In genomic region chr2:127581516-127582490, GRCh38 we compare ENCODE assay signal across 15 cellular contexts. TPM values are rescaled to one million over a fixed set of nuclear protein-coding genes. Genes with fewer than 3 reads are reported as not detected.
DNase-seq lines count a peak whose midpoint lies in the region; ATAC-seq, FAIRE-seq and TF ChIP-seq lines count a peak whose summit lies in the region.
"Had no signal": no experiment of that assay in that cellular context is flagged by ENCODE, and none has a peak within 500 bp of the region (broad histone marks: within the 10 kb centered on the region; RNA-seq: fewer than 3 reads in every experiment).

No MANE protein-coding gene starts in this region.

- TF ChIP-seq CTCF in HepG2 (CRISPR knock-in tag; IDR thresholded peaks at IDR 0.05) (no peak), stomach (IDR thresholded peaks at IDR 0.05) (no peak), uterus (IDR thresholded peaks at IDR 0.05) (no peak)

- no peaks in the 10 kb centered on the region for H3K27me3 Mint-ChIP-seq in activated T-cell treated with anti-CD3 and anti-CD28 coated beads, Interleukin-2, amount 50 U/mL, for 4 hours (ENCODE audit: low read depth)
- H3K27me3 Mint-ChIP-seq in activated CD4-positive, alpha-beta memory T cell treated with anti-CD3 and anti-CD28 coated beads, Interleukin-2, amount 10 ng/mL, durations not matched to agents 7 days and 5 days: peaks cover 41% of the 10 kb centered on the region

- no TSS peak for BruUV-seq in HepG2 (replicated peaks; lab: Mats Ljungman, UMichigan)

- POLR2A ChIA-PET in activated CD4-positive, alpha-beta memory T cell treated with anti-CD3 and anti-CD28 coated beads, Interleukin-2, amount 10 ng/mL, durations not matched to agents 7 days and 5 days (lab: Charles Lee): no interaction called here
- POLR2A ChIA-PET in HepG2 (lab: Yijun Ruan, JAX): interaction anchor here (1.2 kb wide), 1 partner anchor 9 kb away, joined by 4 read pairs; no protein-coding TSS in a partner anchor

- peaks cover 2% of the 10 kb centered on the region for H3K4me1 Mint-ChIP-seq in activated T-cell treated with anti-CD3 and anti-CD28 coated beads, Interleukin-2, amount 50 U/mL, for 4 hours (ENCODE audit: low read depth)
- H3K4me1 Mint-ChIP-seq in activated CD4-positive, alpha-beta memory T cell treated with anti-CD3 and anti-CD28 coated beads, Interleukin-2, amount 10 ng/mL, durations not matched to agents 7 days and 5 days: no peaks in the 10 kb centered on the region

- no peak overlapping the region for H3K27ac Mint-ChIP-seq in activated CD4-positive, alpha-beta memory T cell treated with anti-CD3 and anti-CD28 coated beads, Interleukin-2, amount 10 ng/mL, durations not matched to agents 7 days and 5 days

- H3K9me3 Mint-ChIP-seq in activated T-cell treated with anti-CD3 and anti-CD28 coated beads, Interleukin-2, amount 50 U/mL, for 4 hours: no peaks in the 10 kb centered on the region
- no peaks in the 10 kb centered on the region for H3K9me3 Mint-ChIP-seq in activated CD4-positive, alpha-beta memory T cell treated with anti-CD3 and anti-CD28 coated beads, Interleukin-2, amount 10 ng/mL, durations not matched to agents 7 days and 5 days

- no peaks in the 10 kb centered on the region for H4K20me1 ChIP-seq in HepG2 (ENCODE audit: insufficient read depth, low read length)

- H2AFZ ChIP-seq in HepG2 (ENCODE audit: low read length): no peak overlapping the region
- H2AFZ ChIP-seq: PC-9 had no signal

- TF ChIP-seq RAD21 in HepG2 (CRISPR knock-in tag; IDR thresholded peaks at IDR 0.05): no peak

- H3K9me3 ChIP-seq in HepG2 (ENCODE audit: low read length) (no peaks in the 10 kb centered on the region), stomach (no peaks in the 10 kb centered on the region), uterus (no peaks in the 10 kb centered on the region)

- H3K4me2 ChIP-seq in HepG2 (ENCODE audit: low read depth, low read length): no peak overlapping the region
- H3K4me2 ChIP-seq: KMS-11, PC-9 had no signal

- CTCF ChIA-PET in activated CD4-positive, alpha-beta memory T cell treated with anti-CD3 and anti-CD28 coated beads, Interleukin-2, amount 10 ng/mL, durations not matched to agents 7 days and 5 days (lab: Charles Lee): interaction anchor here (0.6 to 2.1 kb wide), 2 partner anchors 9 to 678 kb away, joined by 3 to 11 read pairs; no protein-coding TSS in a partner anchor
- CTCF ChIA-PET in HepG2 (lab: Yijun Ruan, JAX; ENCODE audit: low intra/inter-chr PET ratio, low total read pairs): no interaction called here

- H3K27me3 ChIP-seq in HepG2 (ENCODE audit: control insufficient read depth in 1 of 2, insufficient read depth in 2 of 2, low read length in 2 of 2) (peaks cover 16 to 92% of the 10 kb centered on the region in 2 experiments), stomach (peaks cover 0 to 9% (median 0%) of the 10 kb centered on the region in 3 donors), uterus (no peaks in the 10 kb centered on the region)

- WGBS in HepG2 (ENCODE audit: low lambda C conversion rate): 41% methylated on average over 10 of the region's 21 CpGs
- WGBS in stomach, 5 donors: 88 to 92% (median 89%) methylated on average over 18 to 21 of the region's 21 CpGs

- H3K27ac ChIP-seq in HepG2 (ENCODE audit: extremely low read length, insufficient read depth, low read length) (no peak overlapping the region), stomach (no peak overlapping the region), uterus (no peak overlapping the region)
- H3K27ac ChIP-seq: KMS-11, PC-9 had no signal

- no peaks in the 10 kb centered on the region for H3K36me3 ChIP-seq in HepG2 (replicated peaks in 1 of 2; ENCODE audit: control insufficient read depth in 1 of 2, insufficient read depth in 2 of 2, low read length in 2 of 2)
- no peaks in the 10 kb centered on the region for H3K36me3 ChIP-seq in stomach
- H3K36me3 ChIP-seq in uterus: no peaks in the 10 kb centered on the region

- no peak for FAIRE-seq in HepG2 (lab: Jason Lieb, UNC)

- ATAC-seq in activated T-cell treated with anti-CD3 and anti-CD28 coated beads, Interleukin-2, amount 50 U/mL, for 4 hours: no peak
- ATAC-seq in HepG2: peak; percentile 18; the same call in 2 of the 3 replicates

- TF ChIP-seq EP300 in HepG2 (IDR thresholded peaks at IDR 0.05; ENCODE audit: low read depth in 2 of 2, low read length in 2 of 2) (no peak), HepG2 (CRISPR knock-in tag; IDR thresholded peaks at IDR 0.05; ENCODE audit: borderline replicate concordance) (no peak), stomach (IDR thresholded peaks at IDR 0.05) (no peak)

- DNase-seq in activated T-cell treated with anti-CD3 and anti-CD28 coated beads, Interleukin-2, amount 50 U/mL, for 48 hours: peak; percentile 7 to 8
- no peak for DNase-seq in activated T-cell treated with anti-CD3 and anti-CD28 coated beads, Interleukin-2, amount 50 U/mL, for 4 hours
- peak; percentile 14 for DNase-seq in activated CD4-positive, alpha-beta memory T cell treated with anti-CD3 and anti-CD28 coated beads, Interleukin-2, amount 10 ng/mL, durations not matched to agents 7 days and 5 days
- DNase-seq in HepG2 (ENCODE audit: low spot score) (no peak), stomach (peak; percentile 14), uterus (no peak), DMS153 (lab: John Stamatoyannopoulos, UW) (no peak)
- DNase-seq in activated CD4-positive, alpha-beta T cell treated with anti-CD3 and anti-CD28 coated beads for 4 hours: no peak
- DNase-seq: C1 segment of cervical spinal cord, EL, NCI-H1092, NCI-H187, PC-9 had no signal

- no peaks in the 10 kb centered on the region for H3K36me3 Mint-ChIP-seq in activated T-cell treated with anti-CD3 and anti-CD28 coated beads, Interleukin-2, amount 50 U/mL, for 4 hours (ENCODE audit: insufficient read depth)
- no peaks in the 10 kb centered on the region for H3K36me3 Mint-ChIP-seq in activated CD4-positive, alpha-beta memory T cell treated with anti-CD3 and anti-CD28 coated beads, Interleukin-2, amount 10 ng/mL, durations not matched to agents 7 days and 5 days (ENCODE audit: low read depth)

- no peak overlapping the region for H3K9ac ChIP-seq in HepG2 (ENCODE audit: insufficient read depth, low read depth, low read length)
- H3K9ac ChIP-seq: KMS-11 had no signal

- H3K4me1 ChIP-seq in HepG2 (ENCODE audit: insufficient read depth, low read length): no peaks in the 10 kb centered on the region
- H3K4me1 ChIP-seq in stomach: no peaks in the 10 kb centered on the region
- no peaks in the 10 kb centered on the region for H3K4me1 ChIP-seq in uterus

- TF ChIP-seq POLR2A in HepG2 (IDR thresholded peaks at IDR 0.05; ENCODE audit: insufficient read depth in 1 of 2, low read depth in 2 of 2, low read length in 2 of 2) (no peak), stomach (IDR thresholded peaks at IDR 0.05) (no peak), uterus (IDR thresholded peaks at IDR 0.05) (no peak)

- in situ Hi-C loops in HepG2 (cut with HindIII; ENCODE audit: extremely low pct_ligation_motif_present, low pct_unique_long_range_greater_than_20kb): no loop called here

- no peaks in the 10 kb centered on the region for H3K79me2 ChIP-seq in HepG2 (ENCODE audit: insufficient read depth, low read length)

- H3K4me3 ChIP-seq in HepG2 (replicated peaks in 1 of 3; ENCODE audit: insufficient read depth in 1 of 3, low read depth in 2 of 3, low read length in 3 of 3) (no peak overlapping the region), stomach (no peak overlapping the region), uterus (no peak overlapping the region)
- H3K4me3 ChIP-seq: PC-9 had no signal

- no peak overlapping the region for H3K4me3 Mint-ChIP-seq in activated T-cell treated with anti-CD3 and anti-CD28 coated beads, Interleukin-2, amount 50 U/mL, for 4 hours
- H3K4me3 Mint-ChIP-seq in activated CD4-positive, alpha-beta memory T cell treated with anti-CD3 and anti-CD28 coated beads, Interleukin-2, amount 10 ng/mL, durations not matched to agents 7 days and 5 days: no peak overlapping the region

- intact Hi-C loops in HepG2 (cut with micrococcal nuclease; ENCODE audit: unreplicated experiment): no loop called here
- intact Hi-C loops in stomach (cut with DNase I; ENCODE audit: low total_unique reads): no loop called here
- intact Hi-C loops in uterus (cut with DNase I; ENCODE audit: low total_unique reads): no loop called here

RNA-seq across cellular contexts. Expression of gene MYO7B, which starts 46.3 kb away (rescaled TPM):
- under 1 TPM; 0.16 to 0.68 (median 0.63) TPM for total RNA-seq in activated T-cell treated with anti-CD3 and anti-CD28 coated beads, Interleukin-2, amount 50 U/mL, for 4 hours
- under 1 TPM; 0.13 to 0.18 TPM for total RNA-seq in activated CD4-positive, alpha-beta memory T cell treated with anti-CD3 and anti-CD28 coated beads, Interleukin-2, amount 10 ng/mL, durations not matched to agents 7 days and 5 days
- total RNA-seq in HepG2 (2016; rRNA removed; fragmentation: Illumina TruSeq; extraction: Trizol) (not detected in 2 replicates), stomach (100 to 1,000 TPM in 1 of 5 donors, 1 to 10 TPM in 1, under 1 TPM in 1, not detected in 2; under 0.01 to 155 (median 2.8) TPM), uterus (under 1 TPM; 0.21 to 0.48 (median 0.28) TPM)
- total RNA-seq in HepG2 (2016; cell fraction: cytosol; rRNA removed; fragmentation: Illumina TruSeq; extraction: Trizol; ENCODE audit: low read depth): not detected in 2 replicates
- not detected in 2 replicates for total RNA-seq in HepG2 (2016; cell fraction: insoluble cytoplasmic fraction; rRNA removed; fragmentation: Illumina TruSeq; extraction: Trizol)
- total RNA-seq in HepG2 (2016; cell fraction: membrane; rRNA removed; fragmentation: Illumina TruSeq; extraction: Trizol): not detected in 2 replicates
- not detected in 2 replicates for total RNA-seq in HepG2 (2016; cell fraction: nucleus; rRNA removed; fragmentation: Illumina TruSeq; extraction: Trizol)
- polyA plus RNA-seq in HepG2 (2011; rRNA removed) (0.03 TPM in 1 of 2 replicates, not detected in the other), stomach (under 1 TPM; 0.31 to 0.50 (median 0.46) TPM)
- 0.01 TPM in 1 of 2 replicates, not detected in the other for polyA plus RNA-seq in HepG2 (2011; cell fraction: cytosol; rRNA removed)
- 0.11 and 0.12 TPM in 2 replicates for polyA plus RNA-seq in HepG2 (2011; cell fraction: nucleus; rRNA removed)
- polyA plus RNA-seq in HepG2 (2012): not detected in 2 replicates
- not detected in 2 replicates for polyA plus RNA-seq in HepG2 (2016; cell fraction: cytosol; fragmentation: Illumina TruSeq; extraction: Trizol; ENCODE audit: low read depth)
- polyA plus RNA-seq in HepG2 (2016; cell fraction: insoluble cytoplasmic fraction; fragmentation: Illumina TruSeq; extraction: Trizol; ENCODE audit: low read depth): not detected in 2 replicates
- polyA plus RNA-seq in HepG2 (2016; cell fraction: membrane; fragmentation: Illumina TruSeq; extraction: Trizol; ENCODE audit: low read depth): not detected in 2 replicates
- not detected in 2 replicates for polyA plus RNA-seq in HepG2 (2016; cell fraction: nucleus; fragmentation: Illumina TruSeq; extraction: Trizol; ENCODE audit: insufficient read depth, low read depth)
- polyA minus RNA-seq in HepG2 (2011; rRNA and poly(A)+ RNA removed; ENCODE audit: low replicate concordance): 0.02 TPM in 1 of 2 replicates, not detected in the other
- polyA minus RNA-seq in HepG2 (2011; cell fraction: cytosol; rRNA and poly(A)+ RNA removed): not detected in 2 replicates
- not detected in 2 replicates for polyA minus RNA-seq in HepG2 (2011; cell fraction: nucleus; rRNA and poly(A)+ RNA removed)
- total RNA-seq: MCF 10A, PC-9 had no signal

RNA-seq across cellular contexts. Expression of gene IWS1, which starts 55.5 kb away (rescaled TPM):
- 10 to 100 TPM; 49.8 to 57.8 (median 55.2) TPM for total RNA-seq in activated T-cell treated with anti-CD3 and anti-CD28 coated beads, Interleukin-2, amount 50 U/mL, for 4 hours
- total RNA-seq in activated CD4-positive, alpha-beta memory T cell treated with anti-CD3 and anti-CD28 coated beads, Interleukin-2, amount 10 ng/mL, durations not matched to agents 7 days and 5 days: 10 to 100 TPM; 40.8 to 43.3 TPM
- 62.3 and 90.2 TPM in 2 replicates for total RNA-seq in HepG2 (2016; rRNA removed; fragmentation: Illumina TruSeq; extraction: Trizol)
- total RNA-seq in HepG2 (2016; cell fraction: cytosol; rRNA removed; fragmentation: Illumina TruSeq; extraction: Trizol; ENCODE audit: low read depth): 6.7 and 7.7 TPM in 2 replicates
- 62.9 and 85.5 TPM in 2 replicates for total RNA-seq in HepG2 (2016; cell fraction: insoluble cytoplasmic fraction; rRNA removed; fragmentation: Illumina TruSeq; extraction: Trizol)
- 17.1 and 18.1 TPM in 2 replicates for total RNA-seq in HepG2 (2016; cell fraction: membrane; rRNA removed; fragmentation: Illumina TruSeq; extraction: Trizol)
- total RNA-seq in HepG2 (2016; cell fraction: nucleus; rRNA removed; fragmentation: Illumina TruSeq; extraction: Trizol): 52.7 and 54.8 TPM in 2 replicates
- 25.7 and 28.9 TPM in 2 replicates for polyA plus RNA-seq in HepG2 (2011; rRNA removed)
- polyA plus RNA-seq in HepG2 (2011; cell fraction: cytosol; rRNA removed): 16.1 and 24.8 TPM in 2 replicates
- 17.9 and 22.5 TPM in 2 replicates for polyA plus RNA-seq in HepG2 (2011; cell fraction: nucleus; rRNA removed)
- 43.1 and 48.6 TPM in 2 replicates for polyA plus RNA-seq in HepG2 (2012)
- 4.3 and 4.7 TPM in 2 replicates for polyA plus RNA-seq in HepG2 (2016; cell fraction: cytosol; fragmentation: Illumina TruSeq; extraction: Trizol; ENCODE audit: low read depth)
- 87.1 and 88.3 TPM in 2 replicates for polyA plus RNA-seq in HepG2 (2016; cell fraction: insoluble cytoplasmic fraction; fragmentation: Illumina TruSeq; extraction: Trizol; ENCODE audit: low read depth)
- polyA plus RNA-seq in HepG2 (2016; cell fraction: membrane; fragmentation: Illumina TruSeq; extraction: Trizol; ENCODE audit: low read depth): 9.9 and 10.2 TPM in 2 replicates
- 60.9 and 64.3 TPM in 2 replicates for polyA plus RNA-seq in HepG2 (2016; cell fraction: nucleus; fragmentation: Illumina TruSeq; extraction: Trizol; ENCODE audit: insufficient read depth, low read depth)
- polyA minus RNA-seq in HepG2 (2011; rRNA and poly(A)+ RNA removed; ENCODE audit: low replicate concordance): 7.4 and 11.6 TPM in 2 replicates
- 28.7 and 30.0 TPM in 2 replicates for polyA minus RNA-seq in HepG2 (2011; cell fraction: cytosol; rRNA and poly(A)+ RNA removed)
- 43.5 and 63.2 TPM in 2 replicates for polyA minus RNA-seq in HepG2 (2011; cell fraction: nucleus; rRNA and poly(A)+ RNA removed)
- total RNA-seq in stomach: 100 to 1,000 TPM in 2 of 5 donors, 10 to 100 TPM in 3; 27.4 to 145 (median 92.2) TPM
- 10 to 100 TPM; 18.7 to 20.7 (median 20.6) TPM for polyA plus RNA-seq in stomach
- total RNA-seq in uterus: 10 to 100 TPM in 3 of 4 donors, 1 to 10 TPM in 1; 8.5 to 47.4 (median 33.1) TPM

Comparison
In these comparisons a context has a peak if more than half of its experiments do, and no peak if none do; other contexts are left out.
1. DNase-seq: peak in activated T-cell treated with anti-CD3 and anti-CD28 coated beads, Interleukin-2, amount 50 U/mL, for 48 hours (2 of 2), activated CD4-positive, alpha-beta memory T cell treated with anti-CD3 and anti-CD28 coated beads, Interleukin-2, amount 10 ng/mL, durations not matched to agents 7 days and 5 days (single experiment) and stomach (single experiment); none in activated T-cell treated with anti-CD3 and anti-CD28 coated beads, Interleukin-2, amount 50 U/mL, for 4 hours (single experiment), HepG2 (single experiment), uterus (0 of 2), activated CD4-positive, alpha-beta T cell treated with anti-CD3 and anti-CD28 coated beads for 4 hours (0 of 2) and DMS153 (single experiment).